17 cellular contexts compared by ENCODE assay signal in genomic region chr22:30033137-30033536, GRCh38. TPM values are rescaled to one million over a fixed set of nuclear protein-coding genes. Genes with fewer than 3 reads are reported as not detected.
A peak's percentile ranks its signal among the peaks of the same experiment; 100 is the strongest.
DNase-seq lines count a peak whose midpoint lies in the region; ATAC-seq and TF ChIP-seq lines count a peak whose summit lies in the region.
"Had no signal": no experiment of that assay in that cellular context is flagged by ENCODE, and none has a peak within 500 bp of the region (broad histone marks: within the 10 kb centered on the region; RNA-seq: fewer than 3 reads in every experiment).

No MANE protein-coding gene starts in this region.

- H3K4me3 ChIP-seq in HL-60 (replicated peaks; ENCODE audit: insufficient read depth, low read length) (no peak overlapping the region), left lung (no peak overlapping the region)

- no peaks in the 10 kb centered on the region for H3K27me3 ChIP-seq in HL-60 (ENCODE audit: insufficient read depth, poor library complexity, severe bottlenecking)
- no peaks in the 10 kb centered on the region for H3K27me3 ChIP-seq in left lung

- H3K9me3 Mint-ChIP-seq in stimulated activated effector memory CD8-positive, alpha-beta T cell treated with anti-CD3 and anti-CD28 coated beads, Interleukin-12 subunit alpha, Interleukin-12 subunit beta, amount 100 ng/mL, for 72 hours, result no peaks in the 10 kb centered on the region

- no peak overlapping the region for H3K4me3 Mint-ChIP-seq in stimulated activated effector memory CD8-positive, alpha-beta T cell treated with anti-CD3 and anti-CD28 coated beads, Interleukin-12 subunit alpha, Interleukin-12 subunit beta, amount 100 ng/mL, for 72 hours

- TF ChIP-seq CTCF in HL-60 (IDR thresholded peaks at IDR 0.05; ENCODE audit: insufficient read depth, low read length) (no peak), left lung (IDR thresholded peaks at IDR 0.05) (no peak)

- intact Hi-C loops in left lung (cut with DNase I), result no loop called here

- H3K4me1 ChIP-seq in left lung, result peaks cover 0 to 10% of the 10 kb centered on the region in 2 donors

- H3K36me3 ChIP-seq in left lung, result peaks cover 0 to 32% of the 10 kb centered on the region in 2 donors

- H3K4me1 Mint-ChIP-seq in stimulated activated effector memory CD8-positive, alpha-beta T cell treated with anti-CD3 and anti-CD28 coated beads, Interleukin-12 subunit alpha, Interleukin-12 subunit beta, amount 100 ng/mL, for 72 hours, result no peaks in the 10 kb centered on the region

- H3K36me3 Mint-ChIP-seq in stimulated activated effector memory CD8-positive, alpha-beta T cell treated with anti-CD3 and anti-CD28 coated beads, Interleukin-12 subunit alpha, Interleukin-12 subunit beta, amount 100 ng/mL, for 72 hours, result peaks cover 6% of the 10 kb centered on the region

- peak; percentile 25 for ATAC-seq in left lung
- ATAC-seq in stimulated activated effector memory CD8-positive, alpha-beta T cell treated with anti-CD3 and anti-CD28 coated beads, Interleukin-12 subunit alpha, Interleukin-12 subunit beta, amount 100 ng/mL, for 72 hours, result no peak
- ATAC-seq: SK-N-SH treated with all-trans-retinoic acid at 6 μM for 48 hours had no signal

- peak overlapping the region; percentile 27 for H3K27ac Mint-ChIP-seq in stimulated activated effector memory CD8-positive, alpha-beta T cell treated with anti-CD3 and anti-CD28 coated beads, Interleukin-12 subunit alpha, Interleukin-12 subunit beta, amount 100 ng/mL, for 72 hours

- DNase-seq in HL-60 (ENCODE audit: low read depth in 1 of 2, low spot score in 1 of 2) (peak; percentile 53 to 81), NOMO-1 treated with dmso at 0.1 percent for 144 hours (lab: John Stamatoyannopoulos, UW; ENCODE audit: unreplicated experiment) (peak; percentile 52), left lung (no peak), DMS 273 (lab: John Stamatoyannopoulos, UW; ENCODE audit: unreplicated experiment) (no peak), SHP77 treated with DMSO at 0.1 percent for 48 hours (lab: John Stamatoyannopoulos, UW) (no peak), RKO (ENCODE audit: low spot score) (no peak)
- DNase-seq in stimulated activated effector memory CD8-positive, alpha-beta T cell treated with anti-CD3 and anti-CD28 coated beads, Interleukin-12 subunit alpha, Interleukin-12 subunit beta, amount 100 ng/mL, for 72 hours (ENCODE audit: low spot score in 2 of 2), result no peak
- DNase-seq: EL, NCI-H1417 treated with DMSO at 0.1 percent for 48 hours, NCI-H2029, NCI-H2171 treated with DMSO at 0.1 percent for 48 hours, NCI-H82 had no signal

- H3K27ac ChIP-seq in HL-60 (replicated peaks) (peak overlapping the region; percentile 35), left lung (no peak overlapping the region)
- H3K27ac ChIP-seq: KMS-11 had no signal

- no peaks in the 10 kb centered on the region for H3K9me3 ChIP-seq in left lung

RNA-seq across cellular contexts. Expression of gene HORMAD2, which starts 47.1 kb away (rescaled TPM):
- under 1 TPM in 1 of 2 donors, not detected in 1; 0.13 TPM for total RNA-seq in left lung
- total RNA-seq: H1, MCF 10A, NCI-H460 had no signal

Comparison
In these comparisons a context has a peak if more than half of its experiments do, and no peak if none do; other contexts are left out.
1. DNase-seq: peak in HL-60 (2 of 2) and NOMO-1 treated with dmso at 0.1 percent for 144 hours (single experiment); none in left lung (0 of 2), stimulated activated effector memory CD8-positive, alpha-beta T cell treated with anti-CD3 and anti-CD28 coated beads, Interleukin-12 subunit alpha, Interleukin-12 subunit beta, amount 100 ng/mL, for 72 hours (0 of 2), DMS 273 (single experiment), SHP77 treated with DMSO at 0.1 percent for 48 hours (single experiment) and RKO (single experiment).